In the genomic region with DNA sequence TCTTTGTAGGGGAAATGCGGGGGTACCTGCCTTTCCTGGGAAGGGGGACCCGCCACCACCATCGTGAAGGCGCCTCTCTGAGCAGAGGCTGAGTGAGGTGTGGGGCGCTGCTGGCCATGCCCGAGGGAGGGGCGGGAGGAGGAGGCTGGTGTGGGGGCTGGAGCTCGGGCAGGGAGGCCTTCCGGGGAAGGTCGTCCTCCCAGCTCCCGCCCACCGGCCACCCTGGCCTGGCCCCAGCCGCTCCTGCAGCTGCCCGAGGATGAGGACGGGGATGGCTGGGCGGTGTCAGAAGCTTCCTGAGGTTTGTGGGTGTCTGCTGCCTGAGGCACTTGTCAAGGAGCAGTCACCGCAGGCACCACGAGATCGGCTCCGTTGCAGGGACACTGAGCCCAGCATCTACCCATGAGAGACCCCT, we compare ENCODE assay signal across 9 cellular contexts. TPM values are rescaled to one million over a fixed set of nuclear protein-coding genes. Genes with fewer than 3 reads are reported as not detected.
DNase-seq lines count a peak whose midpoint lies in the region; ATAC-seq lines count a peak whose summit lies in the region.
"Had no signal": no experiment of that assay in that cellular context is flagged by ENCODE, and none has a peak within 500 bp of the region (broad histone marks: within the 10 kb centered on the region; RNA-seq: fewer than 3 reads in every experiment).

No MANE protein-coding gene starts in this region.

- no peaks in the 10 kb centered on the region for H3K27me3 Mint-ChIP-seq in stimulated activated naive CD8-positive, alpha-beta T cell treated with anti-CD3 and anti-CD28 coated beads, Interleukin-15, Interleukin-2, amounts not matched to agents 100 ng/mL and 50 ng/mL, for 24 hours
- no peaks in the 10 kb centered on the region for H3K27me3 Mint-ChIP-seq in naive thymus-derived CD4-positive, alpha-beta T cell

- no peaks in the 10 kb centered on the region for H3K27me3 ChIP-seq in naive thymus-derived CD4-positive, alpha-beta T cell (ENCODE audit: control insufficient read depth in 2 of 2, insufficient read depth in 2 of 2, low read length in 2 of 2)

- peaks cover 13% of the 10 kb centered on the region for H3K4me1 Mint-ChIP-seq in stimulated activated naive CD8-positive, alpha-beta T cell treated with anti-CD3 and anti-CD28 coated beads, Interleukin-15, Interleukin-2, amounts not matched to agents 100 ng/mL and 50 ng/mL, for 24 hours (ENCODE audit: low read depth)
- peaks cover 3 to 37% (median 17%) of the 10 kb centered on the region in 7 donors for H3K4me1 Mint-ChIP-seq in naive thymus-derived CD4-positive, alpha-beta T cell

- H3K9me3 ChIP-seq in naive thymus-derived CD4-positive, alpha-beta T cell (ENCODE audit: control insufficient read depth in 2 of 3, low read length in 3 of 3), result no peaks in the 10 kb centered on the region

- intact Hi-C loops in naive thymus-derived CD4-positive, alpha-beta T cell (cut with micrococcal nuclease), result loop anchor here in 1 of 2 donors (2.0 kb wide), 1 partner anchor 14 kb away; no protein-coding TSS in a partner anchor

- H3K36me3 Mint-ChIP-seq in stimulated activated naive CD8-positive, alpha-beta T cell treated with anti-CD3 and anti-CD28 coated beads, Interleukin-15, Interleukin-2, amounts not matched to agents 100 ng/mL and 50 ng/mL, for 24 hours (ENCODE audit: low read depth), result no peaks in the 10 kb centered on the region
- peaks cover 0 to 6% (median 4%) of the 10 kb centered on the region in 5 donors for H3K36me3 Mint-ChIP-seq in naive thymus-derived CD4-positive, alpha-beta T cell

- peak overlapping the region; percentile 52 for H3K27ac Mint-ChIP-seq in stimulated activated naive CD8-positive, alpha-beta T cell treated with anti-CD3 and anti-CD28 coated beads, Interleukin-15, Interleukin-2, amounts not matched to agents 100 ng/mL and 50 ng/mL, for 24 hours
- peak overlapping the region in 7 of 9 donors; percentile 31 to 84 (median 62) for H3K27ac Mint-ChIP-seq in naive thymus-derived CD4-positive, alpha-beta T cell

- H3K4me3 ChIP-seq in naive thymus-derived CD4-positive, alpha-beta T cell (ENCODE audit: low read length), result no peak overlapping the region

- no peak overlapping the region for H3K4me3 Mint-ChIP-seq in stimulated activated naive CD8-positive, alpha-beta T cell treated with anti-CD3 and anti-CD28 coated beads, Interleukin-15, Interleukin-2, amounts not matched to agents 100 ng/mL and 50 ng/mL, for 24 hours
- peak overlapping the region in 9 of 10 donors; percentile 23 to 72 (median 58) for H3K4me3 Mint-ChIP-seq in naive thymus-derived CD4-positive, alpha-beta T cell

- CTCF ChIA-PET in naive thymus-derived CD4-positive, alpha-beta T cell (lab: Charles Lee), result interaction anchor here (0.6 to 0.7 kb wide), 2 partner anchors 72 to 247 kb away, joined by 4 to 5 read pairs; no protein-coding TSS in a partner anchor

- H3K4me1 ChIP-seq in naive thymus-derived CD4-positive, alpha-beta T cell (ENCODE audit: control insufficient read depth in 2 of 2, insufficient read depth in 2 of 2, low read length in 2 of 2), result peaks cover 0 to 15% of the 10 kb centered on the region in 2 donors

- no peaks in the 10 kb centered on the region for H3K9me3 Mint-ChIP-seq in stimulated activated naive CD8-positive, alpha-beta T cell treated with anti-CD3 and anti-CD28 coated beads, Interleukin-15, Interleukin-2, amounts not matched to agents 100 ng/mL and 50 ng/mL, for 24 hours
- no peaks in the 10 kb centered on the region for H3K9me3 Mint-ChIP-seq in naive thymus-derived CD4-positive, alpha-beta T cell

- no peak overlapping the region for H3K27ac ChIP-seq in naive thymus-derived CD4-positive, alpha-beta T cell (ENCODE audit: low read depth, low read length)
- H3K27ac ChIP-seq: KMS-11 had no signal

- POLR2A ChIA-PET in naive thymus-derived CD4-positive, alpha-beta T cell (lab: Charles Lee), result no interaction called here

- peaks cover 0 to 45% (median 0%) of the 10 kb centered on the region in 3 experiments for H3K36me3 ChIP-seq in naive thymus-derived CD4-positive, alpha-beta T cell (ENCODE audit: control insufficient read depth in 2 of 3, insufficient read depth in 3 of 3, low read length in 3 of 3)

- no peak for ATAC-seq in stimulated activated naive CD8-positive, alpha-beta T cell treated with anti-CD3 and anti-CD28 coated beads, Interleukin-15, Interleukin-2, amounts not matched to agents 100 U/mL and 50 U/mL, for 24 hours
- peak; percentile 33 for ATAC-seq in esophagus mucosa
- ATAC-seq in naive thymus-derived CD4-positive, alpha-beta T cell, result peak; percentile 38

- DNase-seq in stimulated activated naive CD8-positive, alpha-beta T cell treated with anti-CD3 and anti-CD28 coated beads, Interleukin-15, Interleukin-2, amounts not matched to agents 100 U/mL and 50 U/mL, for 24 hours, result no peak
- DNase-seq in naive thymus-derived CD4-positive, alpha-beta T cell, result no peak
- DNase-seq in NCI-H2107 treated with DMSO at 0.1 percent for 48 hours (lab: John Stamatoyannopoulos, UW; ENCODE audit: unreplicated experiment), result no peak
- DNase-seq in GM03348 (ENCODE audit: low spot score), result no peak
- DNase-seq in activated gamma-delta T cell treated with Interleukin-2 at 50 U/mL for 16 hours, result no peak
- DNase-seq in dermis blood vessel endothelial cell, result no peak

RNA-seq across cellular contexts. Expression of gene PWWP2B, which starts 11.4 kb away (rescaled TPM):
- total RNA-seq in esophagus mucosa, result 14.6 TPM
- 10 to 100 TPM in 4 of 5 experiments, 1 to 10 TPM in 1; 9.1 to 22.2 (median 12.1) TPM for total RNA-seq in naive thymus-derived CD4-positive, alpha-beta T cell
- 1 to 10 TPM; 1.5 to 3.6 TPM for polyA plus RNA-seq in naive thymus-derived CD4-positive, alpha-beta T cell
- total RNA-seq in dermis blood vessel endothelial cell, result 15.1 and 16.3 TPM in 2 replicates
